8 cellular contexts compared by ENCODE assay signal in genomic region chrX:110317079-110317819, GRCh38. TPM values are rescaled to one million over a fixed set of nuclear protein-coding genes. Genes with fewer than 3 reads are reported as not detected.
DNase-seq lines count a peak whose midpoint lies in the region; ATAC-seq and TF ChIP-seq lines count a peak whose summit lies in the region.

No MANE protein-coding gene starts in this region.

- peak overlapping the region; percentile 53 to 56 for H3K9ac ChIP-seq in liver (ENCODE audit: low read depth in 1 of 2, low read length in 2 of 2)

- under 1% methylated on average over 40 of the region's 40 CpGs for WGBS in liver

- peak; percentile 10 for ATAC-seq in GM19043 (IDR thresholded peaks at IDR 0.05; ENCODE audit: low read depth, unreplicated experiment)
- peak; percentile 37 for ATAC-seq in HG03354 (IDR thresholded peaks at IDR 0.05; ENCODE audit: poor library complexity, severe bottlenecking, unreplicated experiment)

- H3K27ac ChIP-seq in liver (ENCODE audit: low read depth in 1 of 2, low read length in 2 of 2), result peak overlapping the region; percentile 84 to 92

- H3K4me3 ChIP-seq in AG09309 (ENCODE audit: control insufficient read depth, low read depth, low read length) (peak overlapping the region; percentile 88), WI38 (ENCODE audit: low read depth, low read length) (peak overlapping the region; percentile 75), liver (ENCODE audit: low read depth in 1 of 3, low read length in 3 of 3) (peak overlapping the region; percentile 68 to 89 (median 87))

- DNase-seq in AG09309 (ENCODE audit: low read depth) (no peak), cerebellum (ENCODE audit: low spot score) (peak; percentile 8), kidney glomerular epithelial cell (lab: John Stamatoyannopoulos, UW) (no peak)
- peak in 2 of 3 experiments; percentile 2 to 12 for DNase-seq in stimulated activated CD4-positive, alpha-beta T cell treated with anti-CD3 and anti-CD28 coated beads, TNF-alpha, amount 100 ng/mL, for 24 hours (ENCODE audit: low read depth in 3 of 3)

- peaks cover 0 to 3% (median 0%) of the 10 kb centered on the region in 4 donors for H3K27me3 ChIP-seq in liver (ENCODE audit: control insufficient read depth in 4 of 4, insufficient read depth in 4 of 4, low read length in 3 of 4)

- TF ChIP-seq CTCF in AG09309 (IDR thresholded peaks at IDR 0.05; ENCODE audit: control insufficient read depth, insufficient read depth, low read depth, low read length, missing control alignments), result no peak
- TF ChIP-seq CTCF in WI38 (IDR thresholded peaks at IDR 0.05; ENCODE audit: low read depth, low read length), result no peak
- TF ChIP-seq CTCF in liver (IDR thresholded peaks at IDR 0.05; ENCODE audit: low read depth, low read length, missing input control), result no peak

- no peaks in the 10 kb centered on the region for H3K36me3 ChIP-seq in liver (ENCODE audit: control insufficient read depth in 4 of 4, insufficient read depth in 3 of 4, low read depth in 1 of 4, low read length in 3 of 4)

- H3K4me1 ChIP-seq in liver (ENCODE audit: control insufficient read depth in 4 of 4, insufficient read depth in 4 of 4, low read length in 3 of 4), result peaks cover 0 to 3% (median 1%) of the 10 kb centered on the region in 4 donors

- TF ChIP-seq RAD21 in liver (IDR thresholded peaks at IDR 0.05), result no peak

- no peaks in the 10 kb centered on the region for H3K9me3 ChIP-seq in liver (ENCODE audit: control insufficient read depth in 4 of 4, low read length in 3 of 4)

TF ChIP-seq in liver, 16 proteins besides CTCF, POLR2A, EP300 and RAD21:
- no peak for TF ChIP-seq ZBTB33 (IDR thresholded peaks at IDR 0.05)
- no peak for TF ChIP-seq ATF3 (IDR thresholded peaks at IDR 0.05)
- no peak for TF ChIP-seq REST (IDR thresholded peaks at IDR 0.05)

RNA-seq across cellular contexts. Expression of gene AMMECR1, which starts 0.6 kb away (rescaled TPM):
- total RNA-seq in cerebellum (5.7 TPM), liver (10 to 100 TPM in 1 of 2 donors, 1 to 10 TPM in 1; 4.7 to 30.9 TPM)
- polyA plus RNA-seq in liver, result 1 to 10 TPM; 1.7 to 2.5 TPM

RNA-seq across cellular contexts. Expression of gene RTL9, which starts 41.4 kb away (rescaled TPM):
- total RNA-seq in cerebellum (0.82 TPM), liver (under 1 TPM; 0.25 to 0.37 TPM)
- polyA plus RNA-seq in liver, result under 1 TPM in 1 of 2 donors, not detected in 1; 0.05 TPM

Comparison
In these comparisons a context has a peak if more than half of its experiments do, and no peak if none do; other contexts are left out.
1. DNase-seq: peak in cerebellum (single experiment) and stimulated activated CD4-positive, alpha-beta T cell treated with anti-CD3 and anti-CD28 coated beads, TNF-alpha, amount 100 ng/mL, for 24 hours (2 of 3); none in AG09309 (single experiment) and kidney glomerular epithelial cell (single experiment).
2. Peak in every context shown above with its lines, with median percentiles within 50 percentile points of each other: H3K4me3 ChIP-seq.